Comparison of ENCODE assay signal across 17 cellular contexts in the genomic region with DNA sequence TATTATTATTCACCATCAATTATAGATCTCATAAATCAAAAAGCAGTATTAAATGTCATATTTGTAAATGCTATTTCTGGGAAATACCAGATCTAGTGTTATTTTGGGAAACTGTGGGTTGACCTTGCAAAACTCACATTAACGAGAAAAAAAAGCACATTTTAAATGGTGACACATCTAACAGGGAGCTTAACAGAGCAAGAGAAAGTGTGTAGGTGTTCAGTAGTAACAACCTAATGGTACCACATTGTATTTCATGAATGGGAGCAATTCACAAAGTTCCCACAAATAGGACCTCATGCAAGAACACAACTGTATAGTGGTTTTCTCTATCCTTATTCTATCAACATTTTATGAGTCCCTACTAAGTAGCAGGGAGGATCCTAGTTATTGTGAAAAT.
"Had no signal": no experiment of that assay in that cellular context is flagged by ENCODE, and none has a peak within 500 bp of the region (broad histone marks: within the 10 kb centered on the region; RNA-seq: fewer than 3 reads in every experiment).

No MANE protein-coding gene starts in this region.

- ATAC-seq: esophagus mucosa, gastroesophageal sphincter, heart left ventricle, left ventricle myocardium superior, mucosa of descending colon had no signal

- H3K36me3 ChIP-seq: cardiac muscle cell, gastroesophageal sphincter, heart left ventricle, right atrium auricular region, thyroid gland had no signal

- DNase-seq: activated CD4-positive, alpha-beta T cell treated with anti-CD3 and anti-CD28 coated beads, Interleukin-2, amount 50 U/mL, for 1 hour; activated CD4-positive, CD25-positive, alpha-beta regulatory T cell treated with anti-CD3 and anti-CD28 coated beads, Interleukin-2, amount 50 U/mL, for 72 hours; effector CD8-positive, alpha-beta T cell; heart left ventricle; kidney glomerular epithelial cell; left ventricle myocardium superior; mucosa of descending colon; naive B cell; stimulated activated CD4-positive, alpha-beta T cell treated with anti-CD3 and anti-CD28 coated beads, Interleukin-15, amount 100 ng/mL, for 24 hours; stimulated activated CD4-positive, alpha-beta T cell treated with anti-CD3 and anti-CD28 coated beads, Interleukin-2, amount 100 ng/mL, for 48 hours; T-helper 2 cell; thyroid gland had no signal

- H3K27ac ChIP-seq: cardiac muscle cell, gastroesophageal sphincter, heart left ventricle, right atrium auricular region, thyroid gland, VCaP had no signal

- H3K9me3 ChIP-seq: mucosa of descending colon, right atrium auricular region, thyroid gland had no signal

- H3K4me3 ChIP-seq: cardiac muscle cell, gastroesophageal sphincter, heart left ventricle, mucosa of descending colon, right atrium auricular region, thyroid gland had no signal

- H3K27me3 ChIP-seq: cardiac muscle cell, gastroesophageal sphincter, heart left ventricle, right atrium auricular region, thyroid gland had no signal

- H3K4me1 ChIP-seq: right atrium auricular region, thyroid gland had no signal
